In genomic region chr12:70366581-70367267, GRCh38 we compare ENCODE assay signal across 8 cellular contexts. TPM values are rescaled to one million over a fixed set of nuclear protein-coding genes. Genes with fewer than 3 reads are reported as not detected.
DNase-seq lines count a peak whose midpoint lies in the region; ATAC-seq and TF ChIP-seq lines count a peak whose summit lies in the region.

No MANE protein-coding gene starts in this region.

- TF ChIP-seq CTCF in AG10803 (conservative IDR thresholded peaks at IDR 0.05; ENCODE audit: low read length) (no peak), epithelial cell of proximal tubule (conservative IDR thresholded peaks at IDR 0.05; ENCODE audit: low read depth, low read length) (no peak)

- peak overlapping the region; percentile 84 to 95 (median 92) for H3K27ac Mint-ChIP-seq in naive thymus-derived CD8-positive, alpha-beta T cell

- ATAC-seq in GM19023 (IDR thresholded peaks at IDR 0.05; ENCODE audit: unreplicated experiment): peak; percentile 50
- peak; percentile 37 for ATAC-seq in HG03196 (IDR thresholded peaks at IDR 0.05; ENCODE audit: unreplicated experiment)
- ATAC-seq in naive thymus-derived CD8-positive, alpha-beta T cell: peak; percentile 69 to 78

- peak overlapping the region in 1 of 2 donors; percentile 34 for H3K9ac ChIP-seq in stomach smooth muscle (ENCODE audit: low read length in 2 of 2)

- H3K4me1 Mint-ChIP-seq in naive thymus-derived CD8-positive, alpha-beta T cell: peaks cover 10 to 34% (median 28%) of the 10 kb centered on the region in 4 donors

- no peaks in the 10 kb centered on the region for H3K9me3 ChIP-seq in stomach smooth muscle (ENCODE audit: control insufficient read depth in 2 of 2, low read length in 2 of 2)

- H3K4me3 Mint-ChIP-seq in naive thymus-derived CD8-positive, alpha-beta T cell: peak overlapping the region; percentile 92 to 100 (median 95)

- no peaks in the 10 kb centered on the region for H3K36me3 Mint-ChIP-seq in naive thymus-derived CD8-positive, alpha-beta T cell

- no peaks in the 10 kb centered on the region for H3K9me3 Mint-ChIP-seq in naive thymus-derived CD8-positive, alpha-beta T cell

- peaks cover 10% of the 10 kb centered on the region for H3K4me1 ChIP-seq in stomach smooth muscle (ENCODE audit: control insufficient read depth, insufficient read depth, low read length)

- H3K4me3 ChIP-seq in AG10803 (ENCODE audit: low read length) (peak overlapping the region; percentile 64), epithelial cell of proximal tubule (ENCODE audit: low read depth, low read length) (peak overlapping the region; percentile 66), stomach smooth muscle (ENCODE audit: low read length in 2 of 2) (peak overlapping the region; percentile 71 to 80)

- H3K27me3 Mint-ChIP-seq in naive thymus-derived CD8-positive, alpha-beta T cell: peaks cover 0 to 4% (median 0%) of the 10 kb centered on the region in 5 donors

- peaks cover 10 to 26% of the 10 kb centered on the region in 2 donors for H3K27me3 ChIP-seq in stomach smooth muscle (ENCODE audit: control insufficient read depth in 1 of 2, insufficient read depth in 2 of 2, low read length in 2 of 2)

- POLR2A ChIA-PET in naive thymus-derived CD8-positive, alpha-beta T cell (lab: Charles Lee): interaction anchor here (0.9 to 2.7 kb wide), 6 partner anchors 10 to 1037 kb away, joined by 3 to 18 read pairs (median 4); partner anchors contain the start of gene CNOT2

- H3K27ac ChIP-seq in stomach smooth muscle (ENCODE audit: low read length): no peak overlapping the region

- no peaks in the 10 kb centered on the region for H3K36me3 ChIP-seq in stomach smooth muscle (ENCODE audit: control insufficient read depth in 2 of 2, insufficient read depth in 2 of 2, low read length in 2 of 2)

- DNase-seq in AG10803 (ENCODE audit: low read depth): peak; percentile 25
- peak; percentile 51 for DNase-seq in NOMO-1 treated with DMSO at 0.1 percent for 48 hours (lab: John Stamatoyannopoulos, UW; ENCODE audit: unreplicated experiment)
- peak; percentile 30 for DNase-seq in activated T-cell treated with anti-CD3 and anti-CD28 coated beads for 4 hours
- DNase-seq in epithelial cell of proximal tubule (ENCODE audit: low read depth): no peak
- peak; percentile 55 to 86 (median 68) for DNase-seq in naive thymus-derived CD8-positive, alpha-beta T cell

RNA-seq across cellular contexts. Expression of gene KCNMB4, which starts 0.6 kb away (rescaled TPM):
- 0.51 and 0.98 TPM in 2 replicates for total RNA-seq in epithelial cell of proximal tubule
- total RNA-seq in naive thymus-derived CD8-positive, alpha-beta T cell: 1 to 10 TPM; 2.6 to 3.2 TPM
- 1 to 10 TPM in 2 of 3 donors, under 1 TPM in 1; 0.64 to 1.8 (median 1.3) TPM for polyA plus RNA-seq in naive thymus-derived CD8-positive, alpha-beta T cell
